9 cellular contexts compared by ENCODE assay signal in the genomic region with DNA sequence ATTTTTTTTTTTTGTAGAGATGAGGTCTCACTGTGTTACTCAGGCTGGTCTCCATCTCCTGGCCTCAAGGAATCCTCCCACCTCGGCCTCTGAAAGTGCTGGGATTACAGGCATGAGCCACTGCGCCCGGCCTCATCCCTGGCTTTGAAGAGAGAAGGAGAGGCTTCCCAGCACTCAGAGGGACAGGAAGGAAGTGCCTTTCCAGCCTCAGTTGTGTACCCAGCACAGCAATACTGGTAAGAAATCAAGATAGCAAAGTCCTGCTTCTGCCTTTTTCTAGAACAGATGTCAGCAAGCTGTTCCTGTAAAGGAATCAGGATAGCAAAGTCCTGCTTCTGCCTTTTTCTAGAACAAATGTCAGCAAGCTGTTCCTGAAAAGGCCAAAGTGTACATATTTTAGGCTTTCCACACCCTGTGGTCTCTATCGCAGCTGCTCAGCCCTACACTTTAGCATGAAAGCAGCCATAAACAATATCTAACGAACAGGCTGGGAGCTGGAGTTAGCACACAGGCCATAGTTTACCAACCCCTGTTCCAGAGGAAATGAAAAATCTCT. TPM values are rescaled to one million over a fixed set of nuclear protein-coding genes. Genes with fewer than 3 reads are reported as not detected.
DNase-seq lines count a peak whose midpoint lies in the region; ATAC-seq, FAIRE-seq and TF ChIP-seq lines count a peak whose summit lies in the region.
"Had no signal": no experiment of that assay in that cellular context is flagged by ENCODE, and none has a peak within 500 bp of the region (broad histone marks: within the 10 kb centered on the region; RNA-seq: fewer than 3 reads in every experiment).

No MANE protein-coding gene starts in this region.

- H3K27me3 ChIP-seq in ascending aorta (no peaks in the 10 kb centered on the region), right atrium auricular region (no peaks in the 10 kb centered on the region), small intestine (ENCODE audit: control insufficient read depth in 2 of 2, insufficient read depth in 2 of 2, low read length in 2 of 2) (no peaks in the 10 kb centered on the region)

- FAIRE-seq in small intestine (lab: Jason Lieb, UNC) (no peak), GM12891 (lab: Jason Lieb, UNC) (no peak)
- FAIRE-seq: TTC549 had no signal

- no peak overlapping the region for H3K4me3 ChIP-seq in ascending aorta
- H3K4me3 ChIP-seq in right atrium auricular region: no peak overlapping the region
- H3K4me3 ChIP-seq in small intestine (ENCODE audit: low read depth in 1 of 2, low read length in 2 of 2): no peak overlapping the region

- no peak for ATAC-seq in HG03520 (IDR thresholded peaks at IDR 0.05; ENCODE audit: unreplicated experiment)
- ATAC-seq: activated T-helper 17 cell treated with anti-CD3 and anti-CD28 coated beads, Interleukin-2, amount 50 U/mL, for 72 hours had no signal

- H3K9me3 ChIP-seq in ascending aorta (no peaks in the 10 kb centered on the region), right atrium auricular region (no peaks in the 10 kb centered on the region), small intestine (ENCODE audit: control insufficient read depth, low read depth) (no peaks in the 10 kb centered on the region)

- peak overlapping the region; percentile 37 to 53 for H3K27ac ChIP-seq in ascending aorta
- peak overlapping the region; percentile 73 for H3K27ac ChIP-seq in right atrium auricular region
- peak overlapping the region in 1 of 2 donors; percentile 81 for H3K27ac ChIP-seq in small intestine (ENCODE audit: low read depth in 1 of 2, low read length in 1 of 2)

- DNase-seq in ascending aorta (ENCODE audit: low spot score in 2 of 2): no peak
- no peak for DNase-seq in right atrium auricular region (ENCODE audit: low spot score)
- DNase-seq in small intestine: peak; percentile 53
- no peak for DNase-seq in GM12891 (ENCODE audit: insufficient read length, low spot score)
- no peak for DNase-seq in cerebellar cortex (ENCODE audit: low spot score)
- DNase-seq: kidney glomerular epithelial cell had no signal

- H3K36me3 ChIP-seq in ascending aorta (no peaks in the 10 kb centered on the region), right atrium auricular region (no peaks in the 10 kb centered on the region), small intestine (ENCODE audit: control insufficient read depth in 2 of 2, insufficient read depth in 2 of 2, low read length in 2 of 2) (no peaks in the 10 kb centered on the region)

- TF ChIP-seq POLR2A in GM12891 (IDR thresholded peaks at IDR 0.05; ENCODE audit: low read depth, low read length): no peak

- TF ChIP-seq CTCF in ascending aorta (IDR thresholded peaks at IDR 0.05): no peak
- TF ChIP-seq CTCF in right atrium auricular region (IDR thresholded peaks at IDR 0.05): no peak

- 47 to 60% (median 49%) methylated on average over 5 of the region's 5 CpGs for WGBS in small intestine, 3 donors

- H3K4me1 ChIP-seq in ascending aorta: peaks cover 0 to 10% of the 10 kb centered on the region in 2 donors
- H3K4me1 ChIP-seq in right atrium auricular region: peaks cover 0 to 46% of the 10 kb centered on the region in 2 donors
- no peaks in the 10 kb centered on the region for H3K4me1 ChIP-seq in small intestine (ENCODE audit: control insufficient read depth in 2 of 2, insufficient read depth in 1 of 2, low read depth in 1 of 2, low read length in 1 of 2)

- intact Hi-C loops in ascending aorta (cut with DNase I): no loop called here

TF ChIP-seq in GM12891, 5 proteins besides CTCF, POLR2A, EP300 and RAD21:
- no peak for TF ChIP-seq POLR2AphosphoS5 (IDR thresholded peaks at IDR 0.05; ENCODE audit: low read depth, low read length)
- no peak for TF ChIP-seq PAX5 (IDR thresholded peaks at IDR 0.05; ENCODE audit: insufficient read depth, low read length, severe bottlenecking)
- no peak for TF ChIP-seq SPI1 (IDR thresholded peaks at IDR 0.05; ENCODE audit: low read depth, low read length)
- no peak for TF ChIP-seq TAF1 (IDR thresholded peaks at IDR 0.05; ENCODE audit: low read depth, low read length)
- no peak for TF ChIP-seq POU2F2 (IDR thresholded peaks at IDR 0.05; ENCODE audit: low read depth, low read length)

RNA-seq across cellular contexts. Expression of a gene that starts 6.3 kb away (rescaled TPM):
- total RNA-seq in ascending aorta (909 TPM), right atrium auricular region (100 to 1,000 TPM in 1 of 2 donors, 10 to 100 TPM in 1; 53.6 to 221 TPM)
- polyA plus RNA-seq in small intestine: 10 to 100 TPM in 2 of 3 donors, 1 to 10 TPM in 1; 2.0 to 67.4 (median 16.5) TPM
- 11.5 TPM for polyA plus RNA-seq in GM12891 (2012; ENCODE audit: low read depth, missing spikeins)

RNA-seq across cellular contexts. Expression of a gene that starts 16.2 kb away (rescaled TPM):
- total RNA-seq in ascending aorta: 45.7 TPM
- 10 to 100 TPM; 21.1 to 39.8 TPM for total RNA-seq in right atrium auricular region
- 10 to 100 TPM; 16.1 to 30.0 (median 25.5) TPM for polyA plus RNA-seq in small intestine
- 21.5 TPM for polyA plus RNA-seq in GM12891 (2012; ENCODE audit: low read depth, missing spikeins)

RNA-seq across cellular contexts. Expression of a gene that starts 27.1 kb away (rescaled TPM):
- total RNA-seq in ascending aorta (82.0 TPM), right atrium auricular region (100 to 1,000 TPM in 1 of 2 donors, 10 to 100 TPM in 1; 83.8 to 116 TPM)
- 100 to 1,000 TPM in 2 of 3 donors, 10 to 100 TPM in 1; 78.9 to 116 (median 114) TPM for polyA plus RNA-seq in small intestine
- polyA plus RNA-seq in GM12891 (2012; ENCODE audit: low read depth, missing spikeins): 34.7 TPM

RNA-seq across cellular contexts. Expression of a gene that starts 27.3 kb away (rescaled TPM):
- total RNA-seq in ascending aorta (4.0 TPM), right atrium auricular region (1 to 10 TPM; 8.7 to 8.8 TPM)
- polyA plus RNA-seq in small intestine: 1 to 10 TPM; 2.9 to 4.2 (median 3.8) TPM
- 2.6 TPM for polyA plus RNA-seq in GM12891 (2012; ENCODE audit: low read depth, missing spikeins)

RNA-seq across cellular contexts. Expression of a gene that starts 30.8 kb away (rescaled TPM):
- total RNA-seq in ascending aorta (32.8 TPM), right atrium auricular region (1 to 10 TPM; 1.1 to 1.4 TPM)
- 1 to 10 TPM in 1 of 3 donors, not detected in 2; 1.8 TPM for polyA plus RNA-seq in small intestine
- polyA plus RNA-seq in GM12891 (2012; ENCODE audit: low read depth, missing spikeins): 0.62 TPM
